ENCODE assay signal across 8 cellular contexts in genomic region chr21:33308586-33309490, GRCh38.
A peak's percentile ranks its signal among the peaks of the same experiment; 100 is the strongest.
DNase-seq lines count a peak whose midpoint lies in the region; ATAC-seq lines count a peak whose summit lies in the region.

No MANE protein-coding gene starts in this region.

- DNase-seq in NCI-H2227 (lab: John Stamatoyannopoulos, UW; ENCODE audit: unreplicated experiment) (peak; percentile 39), NCI-H2227 treated with DMSO at 0.1 percent for 48 hours (lab: John Stamatoyannopoulos, UW) (no peak), NCI-H1105 (lab: John Stamatoyannopoulos, UW) (peak; percentile 91), brain pericyte (ENCODE audit: low read depth, low spot score) (peak; percentile 41), GDM1 (lab: John Stamatoyannopoulos, UW) (no peak), T1000 (lab: John Stamatoyannopoulos, UW) (no peak)
- no peak for DNase-seq in effector memory CD4-positive, alpha-beta T cell

- no peak overlapping the region for H3K27ac ChIP-seq in effector memory CD4-positive, alpha-beta T cell (ENCODE audit: insufficient read depth, low read length, poor library complexity, severe bottlenecking)

- H3K27me3 ChIP-seq in effector memory CD4-positive, alpha-beta T cell (replicated peaks; ENCODE audit: control insufficient read depth, insufficient read depth, low read length, poor library complexity, severe bottlenecking): no peaks in the 10 kb centered on the region

- no peak overlapping the region for H3K4me3 ChIP-seq in effector memory CD4-positive, alpha-beta T cell (ENCODE audit: insufficient read depth, low read depth, low read length, poor library complexity, severe bottlenecking)

- no peaks in the 10 kb centered on the region for H3K36me3 ChIP-seq in effector memory CD4-positive, alpha-beta T cell (ENCODE audit: control insufficient read depth, insufficient read depth, low read length)

- H3K9me3 ChIP-seq in effector memory CD4-positive, alpha-beta T cell (ENCODE audit: control insufficient read depth, low read length): no peaks in the 10 kb centered on the region

- ATAC-seq in HG02678 (IDR thresholded peaks at IDR 0.05; ENCODE audit: unreplicated experiment): peak; percentile 86

- no peaks in the 10 kb centered on the region for H3K4me1 ChIP-seq in effector memory CD4-positive, alpha-beta T cell (ENCODE audit: control insufficient read depth, insufficient read depth, low read length, poor library complexity, severe bottlenecking)

Comparison
In these comparisons a context has a peak if more than half of its experiments do, and no peak if none do; other contexts are left out.
1. DNase-seq: peak in NCI-H2227 (single experiment), NCI-H1105 (single experiment) and brain pericyte (single experiment); none in NCI-H2227 treated with DMSO at 0.1 percent for 48 hours (single experiment), GDM1 (single experiment), effector memory CD4-positive, alpha-beta T cell (0 of 3) and T1000 (single experiment).